Comparison of ENCODE assay signal across 1 cellular context in the genomic region with DNA sequence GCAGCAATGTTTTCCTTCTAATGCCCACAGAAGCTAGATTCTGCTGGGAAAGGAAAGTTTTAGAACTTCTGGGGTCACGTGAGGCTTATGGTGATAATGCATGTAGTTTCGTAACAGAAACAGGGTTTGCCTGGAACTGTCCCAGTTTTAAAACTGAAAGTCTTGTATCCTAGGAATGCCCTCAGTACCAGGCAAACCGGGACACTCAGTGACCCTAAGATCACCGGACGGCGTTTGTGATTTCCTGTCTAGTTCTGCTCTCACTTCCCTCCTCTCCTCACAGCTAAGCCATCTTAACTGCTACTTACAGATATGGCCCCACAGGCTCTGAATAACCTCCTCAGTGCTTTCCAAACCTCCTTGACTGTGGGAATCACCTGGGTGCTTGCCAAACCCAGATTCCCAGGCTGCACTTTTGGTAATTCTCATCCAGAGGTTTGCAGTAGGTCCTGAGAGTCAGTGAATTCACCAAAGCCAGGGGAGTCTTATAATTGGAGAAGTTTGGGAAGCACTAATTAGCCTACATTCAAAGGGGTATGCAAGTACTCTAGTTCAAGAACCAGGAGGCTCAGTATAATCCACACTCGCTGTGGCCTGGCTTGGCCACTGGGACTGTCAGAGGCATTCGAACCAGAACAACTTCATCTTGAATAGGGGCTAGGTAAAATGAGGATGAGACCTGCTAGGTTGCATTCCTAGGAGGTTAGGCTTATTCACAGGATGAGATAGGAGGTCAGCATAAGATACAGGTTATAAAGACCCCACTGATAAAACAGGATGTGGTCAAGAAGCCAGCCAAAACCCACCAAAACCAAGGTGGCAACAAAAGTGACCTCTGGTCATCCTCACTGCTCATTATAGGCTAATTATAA.
TF ChIP-seq lines count a peak whose summit lies in the region.

No MANE protein-coding gene starts in this region.

TF ChIP-seq in WTC11, 78 proteins besides CTCF, POLR2A, EP300 and RAD21 (continued from another document):
- TF ChIP-seq, protein P1, sequence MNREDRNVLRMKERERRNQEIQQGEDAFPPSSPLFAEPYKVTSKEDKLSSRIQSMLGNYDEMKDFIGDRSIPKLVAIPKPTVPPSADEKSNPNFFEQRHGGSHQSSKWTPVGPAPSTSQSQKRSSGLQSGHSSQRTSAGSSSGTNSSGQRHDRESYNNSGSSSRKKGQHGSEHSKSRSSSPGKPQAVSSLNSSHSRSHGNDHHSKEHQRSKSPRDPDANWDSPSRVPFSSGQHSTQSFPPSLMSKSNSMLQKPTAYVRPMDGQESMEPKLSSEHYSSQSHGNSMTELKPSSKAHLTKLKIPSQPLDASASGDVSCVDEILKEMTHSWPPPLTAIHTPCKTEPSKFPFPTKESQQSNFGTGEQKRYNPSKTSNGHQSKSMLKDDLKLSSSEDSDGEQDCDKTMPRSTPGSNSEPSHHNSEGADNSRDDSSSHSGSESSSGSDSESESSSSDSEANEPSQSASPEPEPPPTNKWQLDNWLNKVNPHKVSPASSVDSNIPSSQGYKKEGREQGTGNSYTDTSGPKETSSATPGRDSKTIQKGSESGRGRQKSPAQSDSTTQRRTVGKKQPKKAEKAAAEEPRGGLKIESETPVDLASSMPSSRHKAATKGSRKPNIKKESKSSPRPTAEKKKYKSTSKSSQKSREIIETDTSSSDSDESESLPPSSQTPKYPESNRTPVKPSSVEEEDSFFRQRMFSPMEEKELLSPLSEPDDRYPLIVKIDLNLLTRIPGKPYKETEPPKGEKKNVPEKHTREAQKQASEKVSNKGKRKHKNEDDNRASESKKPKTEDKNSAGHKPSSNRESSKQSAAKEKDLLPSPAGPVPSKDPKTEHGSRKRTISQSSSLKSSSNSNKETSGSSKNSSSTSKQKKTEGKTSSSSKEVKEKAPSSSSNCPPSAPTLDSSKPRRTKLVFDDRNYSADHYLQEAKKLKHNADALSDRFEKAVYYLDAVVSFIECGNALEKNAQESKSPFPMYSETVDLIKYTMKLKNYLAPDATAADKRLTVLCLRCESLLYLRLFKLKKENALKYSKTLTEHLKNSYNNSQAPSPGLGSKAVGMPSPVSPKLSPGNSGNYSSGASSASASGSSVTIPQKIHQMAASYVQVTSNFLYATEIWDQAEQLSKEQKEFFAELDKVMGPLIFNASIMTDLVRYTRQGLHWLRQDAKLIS (CRISPR knock-in tag; IDR thresholded peaks at IDR 0.05; ENCODE audit: borderline replicate concordance): no peak
